In the genomic region with DNA sequence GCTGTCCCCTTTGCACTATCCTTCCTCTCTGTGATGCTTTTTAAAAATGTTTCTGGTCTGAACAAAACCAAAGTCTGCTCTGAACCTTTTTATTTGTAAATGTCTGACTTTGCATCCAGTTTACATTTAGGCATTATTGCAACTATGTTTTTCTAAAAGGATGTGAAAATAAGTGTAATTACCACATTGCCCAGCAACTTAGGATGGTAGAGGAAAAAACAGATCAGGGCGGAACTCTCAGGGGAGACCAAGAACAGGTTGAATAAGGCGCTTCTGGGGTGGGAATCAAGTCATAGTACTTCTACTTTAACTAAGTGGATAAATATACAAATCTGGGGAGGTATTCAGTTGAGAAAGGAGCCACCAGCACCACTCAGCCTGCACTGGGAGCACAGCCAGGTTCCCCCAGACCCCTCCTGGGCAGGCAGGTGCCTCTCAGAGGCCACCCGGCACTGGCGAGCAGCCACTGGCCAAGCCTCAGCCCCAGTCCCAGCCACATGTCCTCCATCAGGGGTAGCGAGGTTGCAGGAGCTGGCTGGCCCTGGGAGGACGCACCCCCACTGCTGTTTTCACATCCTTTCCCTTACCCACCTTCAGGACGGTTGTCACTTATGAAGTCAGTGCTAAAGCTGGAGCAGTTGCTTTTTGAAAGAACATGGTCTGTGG, we compare ENCODE assay signal across 12 cellular contexts. TPM values are rescaled to one million over a fixed set of nuclear protein-coding genes. Genes with fewer than 3 reads are reported as not detected.
DNase-seq lines count a peak whose midpoint lies in the region; ATAC-seq and TF ChIP-seq lines count a peak whose summit lies in the region.
"Had no signal": no experiment of that assay in that cellular context is flagged by ENCODE, and none has a peak within 500 bp of the region (broad histone marks: within the 10 kb centered on the region; RNA-seq: fewer than 3 reads in every experiment).

No MANE protein-coding gene starts in this region.

- no peaks in the 10 kb centered on the region for H3K27me3 Mint-ChIP-seq in activated CD4-positive, alpha-beta T cell treated with anti-CD3 and anti-CD28 coated beads for 36 hours
- H3K27me3 Mint-ChIP-seq in activated CD4-positive, alpha-beta memory T cell treated with anti-CD3 and anti-CD28 coated beads for 36 hours = no peaks in the 10 kb centered on the region

- intact Hi-C loops in activated CD4-positive, alpha-beta T cell treated with anti-CD3 and anti-CD28 coated beads for 36 hours (cut with DNase I, micrococcal nuclease) = loop anchor here in 1 of 2 experiments (10.0 kb wide), 1 partner anchor 688 kb away; no protein-coding TSS in a partner anchor
- intact Hi-C loops in activated CD4-positive, alpha-beta memory T cell treated with anti-CD3 and anti-CD28 coated beads for 36 hours (cut with micrococcal nuclease) = loop anchor here (10.0 kb wide), 2 partner anchors 448 to 492 kb away; a partner anchor contains a TSS
- intact Hi-C loops in tibial artery (cut with DNase I; ENCODE audit: low total_unique reads) = no loop called here

- H3K36me3 ChIP-seq in tibial artery = peaks cover 0 to 4% (median 0%) of the 10 kb centered on the region in 3 donors
- H3K36me3 ChIP-seq: suprapubic skin had no signal

- no peak for ATAC-seq in activated CD4-positive, alpha-beta T cell treated with anti-CD3 and anti-CD28 coated beads for 36 hours
- ATAC-seq in HG02678 (IDR thresholded peaks at IDR 0.05; ENCODE audit: unreplicated experiment) = peak; percentile 43
- no peak for ATAC-seq in GM19455 (IDR thresholded peaks at IDR 0.05; ENCODE audit: unreplicated experiment)
- ATAC-seq: Panc1 had no signal

- no peaks in the 10 kb centered on the region for H3K9me3 Mint-ChIP-seq in activated CD4-positive, alpha-beta T cell treated with anti-CD3 and anti-CD28 coated beads for 36 hours (ENCODE audit: low read depth)
- H3K9me3 Mint-ChIP-seq in activated CD4-positive, alpha-beta memory T cell treated with anti-CD3 and anti-CD28 coated beads for 36 hours = no peaks in the 10 kb centered on the region

- no peak for DNase-seq in activated CD4-positive, alpha-beta T cell treated with anti-CD3 and anti-CD28 coated beads for 36 hours
- DNase-seq in activated CD4-positive, alpha-beta T cell treated with anti-CD3 and anti-CD28 coated beads, Interleukin-2, amount 50 U/mL, for 48 hours = no peak
- DNase-seq in activated CD4-positive, alpha-beta memory T cell treated with anti-CD3 and anti-CD28 coated beads for 36 hours = no peak
- peak; percentile 20 for DNase-seq in stimulated activated CD8-positive, alpha-beta memory T cell treated with anti-CD3 and anti-CD28 coated beads, Interleukin-4, amount 100 ng/mL, for 48 hours
- DNase-seq in tibial artery (no peak), NCI-H1694 (lab: John Stamatoyannopoulos, UW) (no peak)
- DNase-seq: amygdala, GF-D8 had no signal

- H3K9me3 ChIP-seq in tibial artery = no peaks in the 10 kb centered on the region
- H3K9me3 ChIP-seq: suprapubic skin had no signal

- H3K4me3 ChIP-seq in tibial artery = no peak overlapping the region
- H3K4me3 ChIP-seq: suprapubic skin had no signal

- H3K27ac ChIP-seq in tibial artery = no peak overlapping the region
- H3K27ac ChIP-seq: suprapubic skin had no signal

- H3K4me1 ChIP-seq in tibial artery = no peaks in the 10 kb centered on the region

- peaks cover 26% of the 10 kb centered on the region for H3K4me1 Mint-ChIP-seq in activated CD4-positive, alpha-beta T cell treated with anti-CD3 and anti-CD28 coated beads for 36 hours
- peaks cover 27% of the 10 kb centered on the region for H3K4me1 Mint-ChIP-seq in activated CD4-positive, alpha-beta memory T cell treated with anti-CD3 and anti-CD28 coated beads for 36 hours (ENCODE audit: low read depth)

- peak overlapping the region; percentile 5 for H3K27ac Mint-ChIP-seq in activated CD4-positive, alpha-beta T cell treated with anti-CD3 and anti-CD28 coated beads for 36 hours
- peak overlapping the region; percentile 15 for H3K27ac Mint-ChIP-seq in activated CD4-positive, alpha-beta memory T cell treated with anti-CD3 and anti-CD28 coated beads for 36 hours

- no peaks in the 10 kb centered on the region for H3K27me3 ChIP-seq in tibial artery
- H3K27me3 ChIP-seq: suprapubic skin had no signal

- POLR2A ChIA-PET in activated CD4-positive, alpha-beta T cell treated with anti-CD3 and anti-CD28 coated beads for 36 hours (lab: Charles Lee) = no interaction called here
- POLR2A ChIA-PET in activated CD4-positive, alpha-beta memory T cell treated with anti-CD3 and anti-CD28 coated beads for 36 hours (lab: Charles Lee) = no interaction called here

- H3K4me3 Mint-ChIP-seq in activated CD4-positive, alpha-beta T cell treated with anti-CD3 and anti-CD28 coated beads for 36 hours = no peak overlapping the region
- no peak overlapping the region for H3K4me3 Mint-ChIP-seq in activated CD4-positive, alpha-beta memory T cell treated with anti-CD3 and anti-CD28 coated beads for 36 hours

- no peak for TF ChIP-seq CTCF in tibial artery (IDR thresholded peaks at IDR 0.05)

- H3K36me3 Mint-ChIP-seq in activated CD4-positive, alpha-beta T cell treated with anti-CD3 and anti-CD28 coated beads for 36 hours (ENCODE audit: low read depth) = no peaks in the 10 kb centered on the region
- no peaks in the 10 kb centered on the region for H3K36me3 Mint-ChIP-seq in activated CD4-positive, alpha-beta memory T cell treated with anti-CD3 and anti-CD28 coated beads for 36 hours

- CTCF ChIA-PET in activated CD4-positive, alpha-beta T cell treated with anti-CD3 and anti-CD28 coated beads for 36 hours (lab: Charles Lee) = no interaction called here
- CTCF ChIA-PET in activated CD4-positive, alpha-beta memory T cell treated with anti-CD3 and anti-CD28 coated beads for 36 hours (lab: Charles Lee) = no interaction called here

RNA-seq across cellular contexts. Expression of a gene that starts 11.4 kb away (rescaled TPM):
- 10 to 100 TPM; 19.3 to 19.5 TPM for total RNA-seq in activated CD4-positive, alpha-beta T cell treated with anti-CD3 and anti-CD28 coated beads for 36 hours
- 10 to 100 TPM; 30.2 to 32.3 TPM for total RNA-seq in activated CD4-positive, alpha-beta memory T cell treated with anti-CD3 and anti-CD28 coated beads for 36 hours

RNA-seq across cellular contexts. Expression of a gene that starts 50.0 kb away (rescaled TPM):
- under 1 TPM; 0.19 to 0.32 TPM for total RNA-seq in activated CD4-positive, alpha-beta T cell treated with anti-CD3 and anti-CD28 coated beads for 36 hours
- total RNA-seq in activated CD4-positive, alpha-beta memory T cell treated with anti-CD3 and anti-CD28 coated beads for 36 hours = under 1 TPM; 0.07 to 0.17 TPM
